ENCODE assay signal across 8 cellular contexts in genomic region chr6:110949679-110950285, GRCh38. TPM values are rescaled to one million over a fixed set of nuclear protein-coding genes. Genes with fewer than 3 reads are reported as not detected.
A peak's percentile ranks its signal among the peaks of the same experiment; 100 is the strongest.
DNase-seq lines count a peak whose midpoint lies in the region; ATAC-seq and TF ChIP-seq lines count a peak whose summit lies in the region.

No MANE protein-coding gene starts in this region.

- H3K4me1 Mint-ChIP-seq in endothelial cell (ENCODE audit: unreplicated experiment) (no peaks in the 10 kb centered on the region), progenitor cell of endocrine pancreas (ENCODE audit: low read depth) (peaks cover 29% of the 10 kb centered on the region)
- H3K4me1 Mint-ChIP-seq in effector memory CD8-positive, alpha-beta T cell (ENCODE audit: low read depth in 2 of 2), result no peaks in the 10 kb centered on the region

- TF ChIP-seq CTCF in endothelial cell (IDR thresholded peaks at IDR 0.05; ENCODE audit: unreplicated experiment) (peak; percentile 56), progenitor cell of endocrine pancreas (IDR thresholded peaks at IDR 0.05; ENCODE audit: unreplicated experiment) (peak; percentile 36)

- H3K27me3 Mint-ChIP-seq in endothelial cell (ENCODE audit: unreplicated experiment), result no peaks in the 10 kb centered on the region
- H3K27me3 Mint-ChIP-seq in progenitor cell of endocrine pancreas, result no peaks in the 10 kb centered on the region
- H3K27me3 Mint-ChIP-seq in effector memory CD8-positive, alpha-beta T cell, result no peaks in the 10 kb centered on the region

- DNase-seq in DMS153 treated with DMSO at 0.1 percent for 48 hours (lab: John Stamatoyannopoulos, UW; ENCODE audit: unreplicated experiment) (peak; percentile 19), DMS153 (lab: John Stamatoyannopoulos, UW) (no peak), NCI-H446 (lab: John Stamatoyannopoulos, UW) (peak; percentile 15 to 37), endothelial cell (ENCODE audit: low spot score) (no peak), progenitor cell of endocrine pancreas (ENCODE audit: low spot score, unreplicated experiment) (no peak)
- no peak for DNase-seq in effector memory CD8-positive, alpha-beta T cell

- H3K27ac Mint-ChIP-seq in endothelial cell (ENCODE audit: unreplicated experiment) (no peak overlapping the region), progenitor cell of endocrine pancreas (no peak overlapping the region)
- no peak overlapping the region for H3K27ac Mint-ChIP-seq in effector memory CD8-positive, alpha-beta T cell

- H3K9me3 Mint-ChIP-seq in endothelial cell (ENCODE audit: unreplicated experiment) (no peaks in the 10 kb centered on the region), progenitor cell of endocrine pancreas (ENCODE audit: low read depth) (no peaks in the 10 kb centered on the region)
- no peaks in the 10 kb centered on the region for H3K9me3 Mint-ChIP-seq in effector memory CD8-positive, alpha-beta T cell

- H3K36me3 Mint-ChIP-seq in endothelial cell (ENCODE audit: low read depth, unreplicated experiment), result no peaks in the 10 kb centered on the region
- no peaks in the 10 kb centered on the region for H3K36me3 Mint-ChIP-seq in progenitor cell of endocrine pancreas (ENCODE audit: insufficient read depth)
- H3K36me3 Mint-ChIP-seq in effector memory CD8-positive, alpha-beta T cell (ENCODE audit: insufficient read depth), result peaks cover 2% of the 10 kb centered on the region

- ATAC-seq in effector memory CD8-positive, alpha-beta T cell (replicated peaks), result no peak
- ATAC-seq in HG03280 (IDR thresholded peaks at IDR 0.05; ENCODE audit: unreplicated experiment), result no peak
- ATAC-seq in HG03039 (IDR thresholded peaks at IDR 0.05; ENCODE audit: unreplicated experiment), result no peak

- no peak overlapping the region for H3K4me3 Mint-ChIP-seq in endothelial cell (ENCODE audit: unreplicated experiment)
- no peak overlapping the region for H3K4me3 Mint-ChIP-seq in progenitor cell of endocrine pancreas (ENCODE audit: low read depth)
- H3K4me3 Mint-ChIP-seq in effector memory CD8-positive, alpha-beta T cell, result no peak overlapping the region

RNA-seq across cellular contexts. Expression of gene GTF3C6, which starts 8.7 kb away (rescaled TPM):
- 75.3 TPM for total RNA-seq in endothelial cell (ENCODE audit: unreplicated experiment)
- total RNA-seq in progenitor cell of endocrine pancreas, result 93.9 and 94.2 TPM in 2 replicates

RNA-seq across cellular contexts. Expression of gene RPF2, which starts 32.1 kb away (rescaled TPM):
- total RNA-seq in endothelial cell (ENCODE audit: unreplicated experiment), result 9.4 TPM
- total RNA-seq in progenitor cell of endocrine pancreas, result 22.2 and 23.6 TPM in 2 replicates

Comparison
In these comparisons a context has a peak if more than half of its experiments do, and no peak if none do; other contexts are left out.
1. DNase-seq: peak in DMS153 treated with DMSO at 0.1 percent for 48 hours (single experiment) and NCI-H446 (2 of 2); none in DMS153 (single experiment), endothelial cell (single experiment), progenitor cell of endocrine pancreas (single experiment) and effector memory CD8-positive, alpha-beta T cell (0 of 3).